In genomic region chr7:152076940-152077933, GRCh38 we compare ENCODE assay signal across 13 cellular contexts. TPM values are rescaled to one million over a fixed set of nuclear protein-coding genes. Genes with fewer than 3 reads are reported as not detected.
DNase-seq lines count a peak whose midpoint lies in the region; ATAC-seq and TF ChIP-seq lines count a peak whose summit lies in the region.
"Had no signal": no experiment of that assay in that cellular context is flagged by ENCODE, and none has a peak within 500 bp of the region (broad histone marks: within the 10 kb centered on the region; RNA-seq: fewer than 3 reads in every experiment).

No MANE protein-coding gene starts in this region.

- H3K4me1 ChIP-seq in mammary epithelial cell (ENCODE audit: insufficient read depth, low read length): peaks cover 19% of the 10 kb centered on the region
- peaks cover 0 to 9% of the 10 kb centered on the region in 2 donors for H3K4me1 ChIP-seq in left lung

- H3K9me3 Mint-ChIP-seq in stimulated activated naive CD8-positive, alpha-beta T cell treated with anti-CD3 and anti-CD28 coated beads, Interleukin-15, Interleukin-2, amounts not matched to agents 100 ng/mL and 50 ng/mL, for 24 hours: no peaks in the 10 kb centered on the region

- no peak for DNase-seq in stimulated activated naive CD8-positive, alpha-beta T cell treated with anti-CD3 and anti-CD28 coated beads, Interleukin-15, Interleukin-2, amounts not matched to agents 100 U/mL and 50 U/mL, for 24 hours
- DNase-seq in mammary epithelial cell: peak; percentile 58
- no peak for DNase-seq in left lung
- DNase-seq in activated naive CD4-positive, alpha-beta T cell treated with anti-CD3 and anti-CD28 coated beads, Interleukin-2, amount 50 U/mL, for 16 hours: no peak
- DNase-seq in NCI-H187 treated with DMSO at 0.1 percent for 48 hours (lab: John Stamatoyannopoulos, UW): no peak
- no peak for DNase-seq in NCI-H2029 treated with DMSO at 0.1 percent for 48 hours (lab: John Stamatoyannopoulos, UW)
- DNase-seq in NCI-H69 (lab: John Stamatoyannopoulos, UW): no peak
- DNase-seq: activated gamma-delta T cell, NCI-H1436 treated with DMSO at 0.1 percent for 48 hours, NCI-H510A had no signal

- H3K4me3 ChIP-seq in mammary epithelial cell (replicated peaks in 1 of 3; ENCODE audit: insufficient read depth in 1 of 3, low read depth in 2 of 3, low read length in 3 of 3) (no peak overlapping the region), left lung (no peak overlapping the region)
- H3K4me3 ChIP-seq: hepatocyte, lung had no signal

- H3K36me3 ChIP-seq in mammary epithelial cell (ENCODE audit: insufficient read depth, low read length) (no peaks in the 10 kb centered on the region), left lung (no peaks in the 10 kb centered on the region)

- WGBS in mammary epithelial cell (ENCODE audit: low coverage, missing lambda C conversion rate): 95% methylated on average over 7 of the region's 8 CpGs

- intact Hi-C loops in mammary epithelial cell (cut with micrococcal nuclease): loop anchor here (5.0 kb wide), 1 partner anchor 70 kb away; no protein-coding TSS in a partner anchor
- intact Hi-C loops in left lung (cut with DNase I): no loop called here

- peaks cover 37% of the 10 kb centered on the region for H3K4me1 Mint-ChIP-seq in stimulated activated naive CD8-positive, alpha-beta T cell treated with anti-CD3 and anti-CD28 coated beads, Interleukin-15, Interleukin-2, amounts not matched to agents 100 ng/mL and 50 ng/mL, for 24 hours (ENCODE audit: low read depth)

- dilution Hi-C loops in mammary epithelial cell (cut with HindIII; ENCODE audit: low sequenced_read_pairs): loop anchor here (5.0 kb wide), 1 partner anchor 75 kb away; no protein-coding TSS in a partner anchor

- BruUV-seq in mammary epithelial cell (replicated peaks; lab: Mats Ljungman, UMichigan): no TSS peak

- no peak overlapping the region for H3K9ac ChIP-seq in mammary epithelial cell (ENCODE audit: insufficient read depth, low read length)

- H3K9me3 ChIP-seq in mammary epithelial cell (replicated peaks; ENCODE audit: insufficient read depth, low read length): peaks cover 3% of the 10 kb centered on the region
- no peaks in the 10 kb centered on the region for H3K9me3 ChIP-seq in left lung

- H4K20me1 ChIP-seq in mammary epithelial cell (ENCODE audit: insufficient read depth, low read length): no peaks in the 10 kb centered on the region

- TF ChIP-seq CTCF in mammary epithelial cell (conservative IDR thresholded peaks at IDR 0.05 in 1 of 2, IDR thresholded peaks at IDR 0.05 in 1 of 2; ENCODE audit: extremely low read depth in 1 of 2, insufficient read depth in 1 of 2, low read depth in 1 of 2, low read length in 2 of 2) (no peak), left lung (IDR thresholded peaks at IDR 0.05) (no peak)

- peak overlapping the region; percentile 9 for H3K27ac Mint-ChIP-seq in stimulated activated naive CD8-positive, alpha-beta T cell treated with anti-CD3 and anti-CD28 coated beads, Interleukin-15, Interleukin-2, amounts not matched to agents 100 ng/mL and 50 ng/mL, for 24 hours

- no peak for ATAC-seq in stimulated activated naive CD8-positive, alpha-beta T cell treated with anti-CD3 and anti-CD28 coated beads, Interleukin-15, Interleukin-2, amounts not matched to agents 100 U/mL and 50 U/mL, for 24 hours
- peak; percentile 57 for ATAC-seq in left lung

- peaks cover 50% of the 10 kb centered on the region for H3K79me2 ChIP-seq in mammary epithelial cell (ENCODE audit: insufficient read depth, low read length)

- no peak overlapping the region for H3K4me2 ChIP-seq in mammary epithelial cell (ENCODE audit: insufficient read depth, low read depth, low read length)
- H3K4me2 ChIP-seq: hepatocyte had no signal

- no peak overlapping the region for H2AFZ ChIP-seq in mammary epithelial cell (ENCODE audit: low read depth, low read length)
- H2AFZ ChIP-seq: hepatocyte had no signal

- CTCF ChIA-PET in mammary epithelial cell (lab: Charles Lee; ENCODE audit: low non-redundant PET): no interaction called here

- no peak overlapping the region for H3K4me3 Mint-ChIP-seq in stimulated activated naive CD8-positive, alpha-beta T cell treated with anti-CD3 and anti-CD28 coated beads, Interleukin-15, Interleukin-2, amounts not matched to agents 100 ng/mL and 50 ng/mL, for 24 hours

- no peaks in the 10 kb centered on the region for H3K27me3 Mint-ChIP-seq in stimulated activated naive CD8-positive, alpha-beta T cell treated with anti-CD3 and anti-CD28 coated beads, Interleukin-15, Interleukin-2, amounts not matched to agents 100 ng/mL and 50 ng/mL, for 24 hours

- H3K27me3 ChIP-seq in mammary epithelial cell (ENCODE audit: insufficient read depth, low read length) (no peaks in the 10 kb centered on the region), left lung (no peaks in the 10 kb centered on the region)
- H3K27me3 ChIP-seq: hepatocyte had no signal

- H3K27ac ChIP-seq in mammary epithelial cell (ENCODE audit: insufficient read depth, low read depth, low read length) (no peak overlapping the region), left lung (no peak overlapping the region)
- H3K27ac ChIP-seq: hepatocyte had no signal

- peaks cover 7% of the 10 kb centered on the region for H3K36me3 Mint-ChIP-seq in stimulated activated naive CD8-positive, alpha-beta T cell treated with anti-CD3 and anti-CD28 coated beads, Interleukin-15, Interleukin-2, amounts not matched to agents 100 ng/mL and 50 ng/mL, for 24 hours (ENCODE audit: low read depth)

- in situ Hi-C loops in mammary epithelial cell (cut with MboI; ENCODE audit: low sequenced_read_pairs in 2 of 2): no loop called here

RNA-seq across cellular contexts. Expression of gene GALNT11, which starts 51.8 kb away (rescaled TPM):
- total RNA-seq in mammary epithelial cell (10 to 100 TPM; 28.4 to 49.2 TPM), left lung (10 to 100 TPM; 36.5 to 42.2 TPM)
- polyA plus RNA-seq in mammary epithelial cell: 36.8 TPM
- 21.4 TPM for polyA minus RNA-seq in mammary epithelial cell
